Comparison of ENCODE assay signal across 1 cellular context in genomic region chr2:159521272-159521671, GRCh38.
TF ChIP-seq lines count a peak whose summit lies in the region.

No MANE protein-coding gene starts in this region.

TF ChIP-seq in GM23338, 12 proteins besides CTCF, POLR2A, EP300 and RAD21 (continued from another document):
- no peak for TF ChIP-seq EZH2 (IDR thresholded peaks at IDR 0.05; ENCODE audit: low read depth, unreplicated experiment)
- TF ChIP-seq, protein P1, sequence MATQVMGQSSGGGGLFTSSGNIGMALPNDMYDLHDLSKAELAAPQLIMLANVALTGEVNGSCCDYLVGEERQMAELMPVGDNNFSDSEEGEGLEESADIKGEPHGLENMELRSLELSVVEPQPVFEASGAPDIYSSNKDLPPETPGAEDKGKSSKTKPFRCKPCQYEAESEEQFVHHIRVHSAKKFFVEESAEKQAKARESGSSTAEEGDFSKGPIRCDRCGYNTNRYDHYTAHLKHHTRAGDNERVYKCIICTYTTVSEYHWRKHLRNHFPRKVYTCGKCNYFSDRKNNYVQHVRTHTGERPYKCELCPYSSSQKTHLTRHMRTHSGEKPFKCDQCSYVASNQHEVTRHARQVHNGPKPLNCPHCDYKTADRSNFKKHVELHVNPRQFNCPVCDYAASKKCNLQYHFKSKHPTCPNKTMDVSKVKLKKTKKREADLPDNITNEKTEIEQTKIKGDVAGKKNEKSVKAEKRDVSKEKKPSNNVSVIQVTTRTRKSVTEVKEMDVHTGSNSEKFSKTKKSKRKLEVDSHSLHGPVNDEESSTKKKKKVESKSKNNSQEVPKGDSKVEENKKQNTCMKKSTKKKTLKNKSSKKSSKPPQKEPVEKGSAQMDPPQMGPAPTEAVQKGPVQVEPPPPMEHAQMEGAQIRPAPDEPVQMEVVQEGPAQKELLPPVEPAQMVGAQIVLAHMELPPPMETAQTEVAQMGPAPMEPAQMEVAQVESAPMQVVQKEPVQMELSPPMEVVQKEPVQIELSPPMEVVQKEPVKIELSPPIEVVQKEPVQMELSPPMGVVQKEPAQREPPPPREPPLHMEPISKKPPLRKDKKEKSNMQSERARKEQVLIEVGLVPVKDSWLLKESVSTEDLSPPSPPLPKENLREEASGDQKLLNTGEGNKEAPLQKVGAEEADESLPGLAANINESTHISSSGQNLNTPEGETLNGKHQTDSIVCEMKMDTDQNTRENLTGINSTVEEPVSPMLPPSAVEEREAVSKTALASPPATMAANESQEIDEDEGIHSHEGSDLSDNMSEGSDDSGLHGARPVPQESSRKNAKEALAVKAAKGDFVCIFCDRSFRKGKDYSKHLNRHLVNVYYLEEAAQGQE (IDR thresholded peaks at IDR 0.05; ENCODE audit: unreplicated experiment) = no peak
- no peak for TF ChIP-seq POLR2AphosphoS5 (IDR thresholded peaks at IDR 0.05; ENCODE audit: low read depth)
- TF ChIP-seq ZNF331 (CRISPR knock-in tag; IDR thresholded peaks at IDR 0.05; ENCODE audit: low read depth) = no peak
- no peak for TF ChIP-seq JUNB (IDR thresholded peaks at IDR 0.05; ENCODE audit: unreplicated experiment)
- TF ChIP-seq EZH2phosphoT487 (IDR thresholded peaks at IDR 0.05; ENCODE audit: unreplicated experiment) = no peak
- no peak for TF ChIP-seq STAT1 (IDR thresholded peaks at IDR 0.05; ENCODE audit: unreplicated experiment)
- TF ChIP-seq, protein P2, sequence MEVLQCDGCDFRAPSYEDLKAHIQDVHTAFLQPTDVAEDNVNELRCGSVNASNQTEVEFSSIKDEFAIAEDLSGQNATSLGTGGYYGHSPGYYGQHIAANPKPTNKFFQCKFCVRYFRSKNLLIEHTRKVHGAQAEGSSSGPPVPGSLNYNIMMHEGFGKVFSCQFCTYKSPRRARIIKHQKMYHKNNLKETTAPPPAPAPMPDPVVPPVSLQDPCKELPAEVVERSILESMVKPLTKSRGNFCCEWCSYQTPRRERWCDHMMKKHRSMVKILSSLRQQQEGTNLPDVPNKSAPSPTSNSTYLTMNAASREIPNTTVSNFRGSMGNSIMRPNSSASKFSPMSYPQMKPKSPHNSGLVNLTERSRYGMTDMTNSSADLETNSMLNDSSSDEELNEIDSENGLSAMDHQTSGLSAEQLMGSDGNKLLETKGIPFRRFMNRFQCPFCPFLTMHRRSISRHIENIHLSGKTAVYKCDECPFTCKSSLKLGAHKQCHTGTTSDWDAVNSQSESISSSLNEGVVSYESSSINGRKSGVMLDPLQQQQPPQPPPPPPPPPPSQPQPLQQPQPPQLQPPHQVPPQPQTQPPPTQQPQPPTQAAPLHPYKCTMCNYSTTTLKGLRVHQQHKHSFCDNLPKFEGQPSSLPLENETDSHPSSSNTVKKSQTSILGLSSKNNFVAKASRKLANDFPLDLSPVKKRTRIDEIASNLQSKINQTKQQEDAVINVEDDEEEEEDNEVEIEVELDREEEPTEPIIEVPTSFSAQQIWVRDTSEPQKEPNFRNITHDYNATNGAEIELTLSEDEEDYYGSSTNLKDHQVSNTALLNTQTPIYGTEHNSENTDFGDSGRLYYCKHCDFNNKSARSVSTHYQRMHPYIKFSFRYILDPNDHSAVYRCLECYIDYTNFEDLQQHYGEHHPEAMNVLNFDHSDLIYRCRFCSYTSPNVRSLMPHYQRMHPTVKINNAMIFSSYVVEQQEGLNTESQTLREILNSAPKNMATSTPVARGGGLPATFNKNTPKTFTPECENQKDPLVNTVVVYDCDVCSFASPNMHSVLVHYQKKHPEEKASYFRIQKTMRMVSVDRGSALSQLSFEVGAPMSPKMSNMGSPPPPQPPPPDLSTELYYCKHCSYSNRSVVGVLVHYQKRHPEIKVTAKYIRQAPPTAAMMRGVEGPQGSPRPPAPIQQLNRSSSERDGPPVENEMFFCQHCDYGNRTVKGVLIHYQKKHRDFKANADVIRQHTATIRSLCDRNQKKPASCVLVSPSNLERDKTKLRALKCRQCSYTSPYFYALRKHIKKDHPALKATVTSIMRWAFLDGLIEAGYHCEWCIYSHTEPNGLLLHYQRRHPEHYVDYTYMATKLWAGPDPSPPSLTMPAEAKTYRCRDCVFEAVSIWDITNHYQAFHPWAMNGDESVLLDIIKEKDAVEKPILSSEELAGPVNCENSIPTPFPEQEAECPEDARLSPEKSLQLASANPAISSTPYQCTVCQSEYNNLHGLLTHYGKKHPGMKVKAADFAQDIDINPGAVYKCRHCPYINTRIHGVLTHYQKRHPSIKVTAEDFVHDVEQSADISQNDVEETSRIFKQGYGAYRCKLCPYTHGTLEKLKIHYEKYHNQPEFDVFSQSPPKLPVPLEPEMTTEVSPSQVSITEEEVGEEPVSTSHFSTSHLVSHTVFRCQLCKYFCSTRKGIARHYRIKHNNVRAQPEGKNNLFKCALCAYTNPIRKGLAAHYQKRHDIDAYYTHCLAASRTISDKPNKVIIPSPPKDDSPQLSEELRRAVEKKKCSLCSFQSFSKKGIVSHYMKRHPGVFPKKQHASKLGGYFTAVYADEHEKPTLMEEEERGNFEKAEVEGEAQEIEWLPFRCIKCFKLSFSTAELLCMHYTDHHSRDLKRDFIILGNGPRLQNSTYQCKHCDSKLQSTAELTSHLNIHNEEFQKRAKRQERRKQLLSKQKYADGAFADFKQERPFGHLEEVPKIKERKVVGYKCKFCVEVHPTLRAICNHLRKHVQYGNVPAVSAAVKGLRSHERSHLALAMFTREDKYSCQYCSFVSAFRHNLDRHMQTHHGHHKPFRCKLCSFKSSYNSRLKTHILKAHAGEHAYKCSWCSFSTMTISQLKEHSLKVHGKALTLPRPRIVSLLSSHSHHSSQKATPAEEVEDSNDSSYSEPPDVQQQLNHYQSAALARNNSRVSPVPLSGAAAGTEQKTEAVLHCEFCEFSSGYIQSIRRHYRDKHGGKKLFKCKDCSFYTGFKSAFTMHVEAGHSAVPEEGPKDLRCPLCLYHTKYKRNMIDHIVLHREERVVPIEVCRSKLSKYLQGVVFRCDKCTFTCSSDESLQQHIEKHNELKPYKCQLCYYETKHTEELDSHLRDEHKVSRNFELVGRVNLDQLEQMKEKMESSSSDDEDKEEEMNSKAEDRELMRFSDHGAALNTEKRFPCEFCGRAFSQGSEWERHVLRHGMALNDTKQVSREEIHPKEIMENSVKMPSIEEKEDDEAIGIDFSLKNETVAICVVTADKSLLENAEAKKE (CRISPR knock-in tag; IDR thresholded peaks at IDR 0.05) = no peak
- no peak for TF ChIP-seq ZNF114 (CRISPR knock-in tag; IDR thresholded peaks at IDR 0.05)
- TF ChIP-seq NANOG (IDR thresholded peaks at IDR 0.05; ENCODE audit: borderline replicate concordance) = no peak
